Comparison of ENCODE assay signal across 9 cellular contexts in genomic region chr15:89662893-89663673, GRCh38. TPM values are rescaled to one million over a fixed set of nuclear protein-coding genes. Genes with fewer than 3 reads are reported as not detected.
A peak's percentile ranks its signal among the peaks of the same experiment; 100 is the strongest.
DNase-seq lines count a peak whose midpoint lies in the region; ATAC-seq and TF ChIP-seq lines count a peak whose summit lies in the region.
"Had no signal": no experiment of that assay in that cellular context is flagged by ENCODE, and none has a peak within 500 bp of the region (broad histone marks: within the 10 kb centered on the region; RNA-seq: fewer than 3 reads in every experiment).

No MANE protein-coding gene starts in this region.

- no peak overlapping the region for H3K27ac Mint-ChIP-seq in activated CD4-positive, alpha-beta T cell treated with anti-CD3 and anti-CD28 coated beads, Interleukin-2, amount 10 ng/mL, durations not matched to agents 24 days and 14 days

- H3K36me3 ChIP-seq in ascending aorta (no peaks in the 10 kb centered on the region), right atrium auricular region (no peaks in the 10 kb centered on the region), skeletal muscle tissue (ENCODE audit: control insufficient read depth in 3 of 3, insufficient read depth in 3 of 3, low read length in 3 of 3) (no peaks in the 10 kb centered on the region)

- DNase-seq in GM20000 (ENCODE audit: low spot score) (peak; percentile 8), ascending aorta (ENCODE audit: low spot score in 2 of 2) (peak in 1 of 2 donors; percentile 92), right atrium auricular region (ENCODE audit: low spot score) (peak; percentile 90), GM19238 (ENCODE audit: insufficient read length, low spot score) (no peak)
- DNase-seq in stimulated activated CD4-positive, alpha-beta T cell treated with anti-CD3 and anti-CD28 coated beads, Interleukin-2, amount 100 ng/mL, for 48 hours = no peak
- DNase-seq in activated CD4-positive, alpha-beta T cell treated with anti-CD3 and anti-CD28 coated beads, Interleukin-2, amount 10 ng/mL, durations not matched to agents 24 days and 14 days = no peak

- no peaks in the 10 kb centered on the region for H3K27me3 ChIP-seq in ascending aorta
- H3K27me3 ChIP-seq in right atrium auricular region = no peaks in the 10 kb centered on the region
- no peaks in the 10 kb centered on the region for H3K27me3 ChIP-seq in skeletal muscle tissue (ENCODE audit: control insufficient read depth in 3 of 3, insufficient read depth in 3 of 3, low read length in 3 of 3)

- peaks cover 8 to 20% of the 10 kb centered on the region in 2 donors for H3K4me1 ChIP-seq in ascending aorta
- peaks cover 0 to 28% of the 10 kb centered on the region in 2 donors for H3K4me1 ChIP-seq in right atrium auricular region
- peaks cover 17 to 21% (median 19%) of the 10 kb centered on the region in 3 donors for H3K4me1 ChIP-seq in skeletal muscle tissue (ENCODE audit: control insufficient read depth in 3 of 3, insufficient read depth in 3 of 3, low read length in 3 of 3)

- no peak for TF ChIP-seq CTCF in GM20000 (IDR thresholded peaks at IDR 0.05; ENCODE audit: extremely low read depth, missing control alignments)
- no peak for TF ChIP-seq CTCF in ascending aorta (IDR thresholded peaks at IDR 0.05)
- no peak for TF ChIP-seq CTCF in right atrium auricular region (IDR thresholded peaks at IDR 0.05)

- no peak overlapping the region for H3K4me3 Mint-ChIP-seq in activated CD4-positive, alpha-beta T cell treated with anti-CD3 and anti-CD28 coated beads, Interleukin-2, amount 10 ng/mL, durations not matched to agents 24 days and 14 days

- H3K9ac ChIP-seq in skeletal muscle tissue (ENCODE audit: low read depth in 1 of 3, low read length in 3 of 3) = peak overlapping the region in 2 of 3 donors; percentile 46 to 59

- H3K9me3 ChIP-seq in ascending aorta (no peaks in the 10 kb centered on the region), right atrium auricular region (no peaks in the 10 kb centered on the region), skeletal muscle tissue (ENCODE audit: control insufficient read depth in 3 of 3, low read length in 3 of 3) (no peaks in the 10 kb centered on the region)

- no peak for ATAC-seq in HG02763 (IDR thresholded peaks at IDR 0.05; ENCODE audit: unreplicated experiment)
- ATAC-seq: Panc1 had no signal

- H3K4me1 Mint-ChIP-seq in activated CD4-positive, alpha-beta T cell treated with anti-CD3 and anti-CD28 coated beads, Interleukin-2, amount 10 ng/mL, durations not matched to agents 24 days and 14 days = peaks cover 2% of the 10 kb centered on the region

- no peaks in the 10 kb centered on the region for H3K36me3 Mint-ChIP-seq in activated CD4-positive, alpha-beta T cell treated with anti-CD3 and anti-CD28 coated beads, Interleukin-2, amount 10 ng/mL, durations not matched to agents 24 days and 14 days (ENCODE audit: low read depth)

- H3K27ac ChIP-seq in ascending aorta = peak overlapping the region; percentile 85 to 96
- peak overlapping the region; percentile 63 to 85 for H3K27ac ChIP-seq in right atrium auricular region
- H3K27ac ChIP-seq in skeletal muscle tissue (ENCODE audit: low read depth, low read length) = peak overlapping the region; percentile 1

- intact Hi-C loops in ascending aorta (cut with DNase I) = loop anchor here (10.0 kb wide), 2 partner anchors 442 to 572 kb away; partner anchors contain the start of genes CIB1, GDPGP1 and IDH2
- intact Hi-C loops in activated CD4-positive, alpha-beta T cell treated with anti-CD3 and anti-CD28 coated beads, Interleukin-2, amount 10 ng/mL, durations not matched to agents 24 days and 14 days (cut with micrococcal nuclease) = no loop called here

- no peaks in the 10 kb centered on the region for H3K9me3 Mint-ChIP-seq in activated CD4-positive, alpha-beta T cell treated with anti-CD3 and anti-CD28 coated beads, Interleukin-2, amount 10 ng/mL, durations not matched to agents 24 days and 14 days

- peak overlapping the region; percentile 13 to 31 for H3K4me3 ChIP-seq in ascending aorta
- H3K4me3 ChIP-seq in right atrium auricular region = no peak overlapping the region
- peak overlapping the region in 1 of 3 donors; percentile 46 for H3K4me3 ChIP-seq in skeletal muscle tissue (ENCODE audit: low read length in 3 of 3)

- H3K27me3 Mint-ChIP-seq in activated CD4-positive, alpha-beta T cell treated with anti-CD3 and anti-CD28 coated beads, Interleukin-2, amount 10 ng/mL, durations not matched to agents 24 days and 14 days = peaks cover 39% of the 10 kb centered on the region

RNA-seq across cellular contexts. Expression of gene KIF7, which starts 7.8 kb away (rescaled TPM):
- total RNA-seq in ascending aorta (39.1 TPM), right atrium auricular region (1 to 10 TPM; 2.9 to 7.6 TPM), skeletal muscle tissue (4.7 TPM)
- total RNA-seq in activated CD4-positive, alpha-beta T cell treated with anti-CD3 and anti-CD28 coated beads, Interleukin-2, amount 10 ng/mL, durations not matched to agents 24 days and 14 days = 1.9 TPM in 2 replicates

RNA-seq across cellular contexts. Expression of gene PLIN1, which starts 16.1 kb away (rescaled TPM):
- total RNA-seq in ascending aorta (39.3 TPM), right atrium auricular region (10 to 100 TPM in 1 of 2 donors, 1 to 10 TPM in 1; 3.6 to 22.6 TPM), skeletal muscle tissue (39.7 TPM)
- 0.14 TPM in 1 of 2 replicates, not detected in the other for total RNA-seq in activated CD4-positive, alpha-beta T cell treated with anti-CD3 and anti-CD28 coated beads, Interleukin-2, amount 10 ng/mL, durations not matched to agents 24 days and 14 days

RNA-seq across cellular contexts. Expression of gene PEX11A, which starts 27.5 kb away (rescaled TPM):
- total RNA-seq in ascending aorta = 34.2 TPM
- 10 to 100 TPM; 11.6 to 14.8 TPM for total RNA-seq in right atrium auricular region
- 8.9 TPM for total RNA-seq in skeletal muscle tissue
- 1.6 and 2.1 TPM in 2 replicates for total RNA-seq in activated CD4-positive, alpha-beta T cell treated with anti-CD3 and anti-CD28 coated beads, Interleukin-2, amount 10 ng/mL, durations not matched to agents 24 days and 14 days

RNA-seq across cellular contexts. Expression of gene WDR93, which starts 27.5 kb away (rescaled TPM):
- not detected for total RNA-seq in ascending aorta
- total RNA-seq in right atrium auricular region = under 1 TPM in 1 of 2 donors, not detected in 1; 0.20 TPM
- not detected for total RNA-seq in skeletal muscle tissue
- not detected in 2 replicates for total RNA-seq in activated CD4-positive, alpha-beta T cell treated with anti-CD3 and anti-CD28 coated beads, Interleukin-2, amount 10 ng/mL, durations not matched to agents 24 days and 14 days

Comparison
In these comparisons a context has a peak if more than half of its experiments do, and no peak if none do; other contexts are left out.
1. DNase-seq: peak in GM20000 (single experiment) and right atrium auricular region (single experiment); none in stimulated activated CD4-positive, alpha-beta T cell treated with anti-CD3 and anti-CD28 coated beads, Interleukin-2, amount 100 ng/mL, for 48 hours (0 of 2), activated CD4-positive, alpha-beta T cell treated with anti-CD3 and anti-CD28 coated beads, Interleukin-2, amount 10 ng/mL, durations not matched to agents 24 days and 14 days (single experiment) and GM19238 (single experiment).
2. H3K27ac ChIP-seq: peak in every context shown above with its lines; median percentile 90 in ascending aorta; 74 in right atrium auricular region; 1 in skeletal muscle tissue.
3. H3K4me3 ChIP-seq: peak in ascending aorta (2 of 2); none in right atrium auricular region (0 of 2).